In genomic region chr7:50499092-50499491, GRCh38 we compare ENCODE assay signal across 36 cellular contexts.
"Had no signal": no experiment of that assay in that cellular context is flagged by ENCODE, and none has a peak within 500 bp of the region (broad histone marks: within the 10 kb centered on the region; RNA-seq: fewer than 3 reads in every experiment).

No MANE protein-coding gene starts in this region.

- H3K9me3 ChIP-seq: adrenal gland, body of pancreas, colonic mucosa, gastrocnemius medialis, heart left ventricle had no signal

- H3K36me3 ChIP-seq: adrenal gland, cardiac muscle cell, colonic mucosa, gastrocnemius medialis, heart left ventricle, WERI-Rb-1 had no signal

- ATAC-seq: activated CD4-positive, CD25-positive, alpha-beta regulatory T cell treated with anti-CD3 and anti-CD28 coated beads, Interleukin-2, amount 50 U/mL, for 24 hours; activated CD8-positive, alpha-beta memory T cell treated with anti-CD3 and anti-CD28 coated beads, Interleukin-2, amount 10 ng/mL, durations not matched to agents 7 days and 5 days; activated CD8-positive, alpha-beta T cell treated with anti-CD3 and anti-CD28 coated beads for 36 hours; activated naive CD8-positive, alpha-beta T cell treated with anti-CD3 and anti-CD28 coated beads, Interleukin-2, amount 50 U/mL, for 24 hours; body of pancreas; gastrocnemius medialis; heart left ventricle; T-helper 17 cell had no signal

- H3K27ac ChIP-seq: body of pancreas, cardiac muscle cell, colonic mucosa, epithelial cell of prostate, heart left ventricle, WERI-Rb-1 had no signal

- H3K27ac Mint-ChIP-seq: activated B cell treated with CpG ODN at 0.5 μM for 24 hours; activated CD8-positive, alpha-beta memory T cell treated with anti-CD3 and anti-CD28 coated beads, Interleukin-2, amount 10 ng/mL, durations not matched to agents 7 days and 5 days; activated CD8-positive, alpha-beta T cell treated with anti-CD3 and anti-CD28 coated beads for 36 hours; activated naive CD4-positive, alpha-beta T cell treated with anti-CD3 and anti-CD28 coated beads for 36 hours; activated naive CD4-positive, alpha-beta T cell treated with anti-CD3 and anti-CD28 coated beads, Interleukin-2, amount 50 U/mL, for 24 hours; activated naive CD8-positive, alpha-beta T cell treated with anti-CD3 and anti-CD28 coated beads for 36 hours; activated naive CD8-positive, alpha-beta T cell treated with anti-CD3 and anti-CD28 coated beads, Interleukin-2, amount 50 U/mL, for 24 hours; activated T-helper 1 cell treated with anti-CD3 and anti-CD28 coated beads, Interleukin-12 subunit alpha, Interleukin-12 subunit beta, Interleukin-2, Interleukin-4 antibody, amounts not matched to agents 30 ng/mL and 10 ng/mL and 1 ng/mL, durations not matched to agents 14 hours and 24 hours and 36 hours; activated T-helper 2 cell treated with anti-CD3 and anti-CD28 coated beads, Interferon-gamma antibody, Interleukin-2, Interleukin-4, amounts not matched to agents 10 μg/mL and 5 μg/mL and 100 μg/mL, durations not matched to agents 14 hours and 24 hours and 36 hours; T-helper 17 cell; T-helper 2 cell treated with Interferon-gamma antibody and Interleukin-4, amounts not matched to agents 5 μg/mL and 100 μg/mL, for 36 hours had no signal

- DNase-seq: activated B cell treated with CpG ODN at 0.5 μM for 24 hours; activated CD4-positive, alpha-beta T cell treated with anti-CD3 and anti-CD28 coated beads for 48 hours; activated CD4-positive, alpha-beta T cell treated with anti-CD3 and anti-CD28 coated beads, Interleukin-2, amount 50 U/mL, for 1 hour; activated CD4-positive, alpha-beta T cell treated with anti-CD3 and anti-CD28 coated beads, Interleukin-2, amount 50 U/mL, for 48 hours; activated CD8-positive, alpha-beta memory T cell treated with anti-CD3 and anti-CD28 coated beads, Interleukin-2, amount 10 ng/mL, durations not matched to agents 7 days and 5 days; activated CD8-positive, alpha-beta memory T cell treated with anti-CD3 and anti-CD28 coated beads, Interleukin-2, amount 50 U/mL, for 4 hours; activated CD8-positive, alpha-beta T cell treated with anti-CD3 and anti-CD28 coated beads for 36 hours; activated effector memory CD4-positive, alpha-beta T cell treated with anti-CD3 and anti-CD28 coated beads, Interleukin-2, amount 50 U/mL, for 16 hours; activated naive CD4-positive, alpha-beta T cell treated with anti-CD3 and anti-CD28 coated beads for 36 hours; activated naive CD8-positive, alpha-beta T cell treated with anti-CD3 and anti-CD28 coated beads for 36 hours; activated naive CD8-positive, alpha-beta T cell treated with anti-CD3 and anti-CD28 coated beads, Interleukin-2, amount 50 U/mL, for 24 hours; activated T-cell treated with anti-CD3 and anti-CD28 coated beads, Interleukin-2, amount 50 U/mL, for 1 hour; activated T-cell treated with anti-CD3 and anti-CD28 coated beads, Interleukin-2, amount 50 U/mL, for 48 hours; amygdala; aorta; body of pancreas; central memory CD4-positive, alpha-beta T cell; cerebellar nuclear complex; colonic mucosa; effector CD8-positive, alpha-beta T cell; foreskin fibroblast; gastrocnemius medialis; glutamatergic neuron; heart left ventricle; T-helper 1 cell; T-helper 17 cell; T1000; WERI-Rb-1 had no signal

- H3K36me3 Mint-ChIP-seq: activated CD8-positive, alpha-beta memory T cell treated with anti-CD3 and anti-CD28 coated beads, Interleukin-2, amount 10 ng/mL, durations not matched to agents 7 days and 5 days; activated naive CD4-positive, alpha-beta T cell treated with anti-CD3 and anti-CD28 coated beads, Interleukin-2, amount 50 U/mL, for 24 hours; activated naive CD8-positive, alpha-beta T cell treated with anti-CD3 and anti-CD28 coated beads for 36 hours had no signal

- H3K4me1 ChIP-seq: colonic mucosa had no signal

- H3K27me3 ChIP-seq: adrenal gland, body of pancreas, cardiac muscle cell, colonic mucosa, gastrocnemius medialis had no signal

- H3K4me1 Mint-ChIP-seq: activated B cell treated with CpG ODN at 0.5 μM for 24 hours; activated naive CD4-positive, alpha-beta T cell treated with anti-CD3 and anti-CD28 coated beads, Interleukin-2, amount 50 U/mL, for 24 hours had no signal

- H3K4me3 Mint-ChIP-seq: activated B cell treated with CpG ODN at 0.5 μM for 24 hours; activated CD8-positive, alpha-beta memory T cell treated with anti-CD3 and anti-CD28 coated beads, Interleukin-2, amount 10 ng/mL, durations not matched to agents 7 days and 5 days; activated CD8-positive, alpha-beta T cell treated with anti-CD3 and anti-CD28 coated beads for 36 hours; activated naive CD4-positive, alpha-beta T cell treated with anti-CD3 and anti-CD28 coated beads for 36 hours; activated naive CD4-positive, alpha-beta T cell treated with anti-CD3 and anti-CD28 coated beads, Interleukin-2, amount 50 U/mL, for 24 hours; activated naive CD8-positive, alpha-beta T cell treated with anti-CD3 and anti-CD28 coated beads for 36 hours; activated naive CD8-positive, alpha-beta T cell treated with anti-CD3 and anti-CD28 coated beads, Interleukin-2, amount 50 U/mL, for 24 hours; activated T-helper 1 cell treated with anti-CD3 and anti-CD28 coated beads, Interleukin-12 subunit alpha, Interleukin-12 subunit beta, Interleukin-2, Interleukin-4 antibody, amounts not matched to agents 30 ng/mL and 10 ng/mL and 1 ng/mL, durations not matched to agents 14 hours and 24 hours and 36 hours; T-helper 17 cell; T-helper 2 cell treated with Interferon-gamma antibody and Interleukin-4, amounts not matched to agents 5 μg/mL and 100 μg/mL, for 36 hours had no signal

- H3K4me3 ChIP-seq: adrenal gland, body of pancreas, cardiac muscle cell, colonic mucosa, gastrocnemius medialis, heart left ventricle had no signal

- H3K9me3 Mint-ChIP-seq: activated B cell treated with CpG ODN at 0.5 μM for 24 hours; activated CD8-positive, alpha-beta T cell treated with anti-CD3 and anti-CD28 coated beads for 36 hours; activated naive CD4-positive, alpha-beta T cell treated with anti-CD3 and anti-CD28 coated beads for 36 hours; activated naive CD4-positive, alpha-beta T cell treated with anti-CD3 and anti-CD28 coated beads, Interleukin-2, amount 50 U/mL, for 24 hours; activated naive CD8-positive, alpha-beta T cell treated with anti-CD3 and anti-CD28 coated beads for 36 hours; activated naive CD8-positive, alpha-beta T cell treated with anti-CD3 and anti-CD28 coated beads, Interleukin-2, amount 50 U/mL, for 24 hours; activated T-helper 1 cell treated with anti-CD3 and anti-CD28 coated beads, Interleukin-12 subunit alpha, Interleukin-12 subunit beta, Interleukin-2, Interleukin-4 antibody, amounts not matched to agents 30 ng/mL and 10 ng/mL and 1 ng/mL, durations not matched to agents 14 hours and 24 hours and 36 hours; activated T-helper 2 cell treated with anti-CD3 and anti-CD28 coated beads, Interferon-gamma antibody, Interleukin-2, Interleukin-4, amounts not matched to agents 10 μg/mL and 5 μg/mL and 100 μg/mL, durations not matched to agents 14 hours and 24 hours and 36 hours; T-helper 2 cell treated with Interferon-gamma antibody and Interleukin-4, amounts not matched to agents 5 μg/mL and 100 μg/mL, for 36 hours had no signal
